ENCODE assay signal across 10 cellular contexts in genomic region chr10:120457431-120458172, GRCh38. TPM values are rescaled to one million over a fixed set of nuclear protein-coding genes. Genes with fewer than 3 reads are reported as not detected.
A peak's percentile ranks its signal among the peaks of the same experiment; 100 is the strongest.
DNase-seq lines count a peak whose midpoint lies in the region; TF ChIP-seq lines count a peak whose summit lies in the region.
"Had no signal": no experiment of that assay in that cellular context is flagged by ENCODE, and none has a peak within 500 bp of the region (broad histone marks: within the 10 kb centered on the region; RNA-seq: fewer than 3 reads in every experiment).

No MANE protein-coding gene starts in this region.

- DNase-seq in H7 (peak; percentile 74), astrocyte of the hippocampus (ENCODE audit: low read depth, low spot score) (peak; percentile 53), kidney epithelial cell (ENCODE audit: low read depth) (no peak), DMS53 treated with DMSO at 0.1 percent for 48 hours (lab: John Stamatoyannopoulos, UW; ENCODE audit: unreplicated experiment) (no peak), globus pallidus (ENCODE audit: low spot score) (no peak), H4 (ENCODE audit: low spot score) (no peak)
- no peak for DNase-seq in effector CD8-positive, alpha-beta T cell (lab: John Stamatoyannopoulos, UW)

- H3K4me3 ChIP-seq in H7 (ENCODE audit: insufficient read depth, low read depth, low read length) = peak overlapping the region; percentile 52
- peak overlapping the region; percentile 76 for H3K4me3 ChIP-seq in kidney epithelial cell (ENCODE audit: low read depth, low read length)
- H3K4me3 ChIP-seq in skin epidermis = peak overlapping the region; percentile 12 to 52 (median 39)

- H3K36me3 ChIP-seq in H7 (replicated peaks; ENCODE audit: control insufficient read depth, insufficient read depth, low read length) (no peaks in the 10 kb centered on the region), kidney epithelial cell (ENCODE audit: control insufficient read depth, insufficient read depth, low read length) (no peaks in the 10 kb centered on the region)

- peak overlapping the region in 6 of 21 experiments; percentile 3 to 73 (median 58) for H3K27ac ChIP-seq in skin epidermis
- H3K27ac ChIP-seq: HL-60 had no signal

- H3K27me3 ChIP-seq in H7 (ENCODE audit: control insufficient read depth, insufficient read depth, low read length) = peaks cover 38% of the 10 kb centered on the region
- no peaks in the 10 kb centered on the region for H3K27me3 ChIP-seq in kidney epithelial cell (ENCODE audit: control insufficient read depth, insufficient read depth, low read length)

- no peak for TF ChIP-seq CTCF in kidney epithelial cell (IDR thresholded peaks at IDR 0.05; ENCODE audit: insufficient read depth, low read length, poor library complexity, severe bottlenecking)

RNA-seq across cellular contexts. Expression of gene PLPP4, which starts 0.6 kb away (rescaled TPM):
- 3.5 TPM in 1 of 2 replicates, not detected in the other for total RNA-seq in H7 (2014; rRNA removed; shearing (Covaris generic))
- total RNA-seq in kidney epithelial cell = 5.3 and 9.4 TPM in 2 replicates
- total RNA-seq in H4 (2014; rRNA removed; shearing (Covaris generic)) = 2.6 and 14.7 TPM in 2 replicates
- total RNA-seq: activated CD8-positive, alpha-beta memory T cell treated with anti-CD3 and anti-CD28 coated beads for 36 hours had no signal

Comparison
In these comparisons a context has a peak if more than half of its experiments do, and no peak if none do; other contexts are left out.
1. DNase-seq: peak in H7 (single experiment) and astrocyte of the hippocampus (single experiment); none in kidney epithelial cell (single experiment), DMS53 treated with DMSO at 0.1 percent for 48 hours (single experiment), effector CD8-positive, alpha-beta T cell (single experiment), globus pallidus (single experiment) and H4 (single experiment).
2. Peak in every context shown above with its lines, with median percentiles within 50 percentile points of each other: H3K4me3 ChIP-seq.